In the genomic region with DNA sequence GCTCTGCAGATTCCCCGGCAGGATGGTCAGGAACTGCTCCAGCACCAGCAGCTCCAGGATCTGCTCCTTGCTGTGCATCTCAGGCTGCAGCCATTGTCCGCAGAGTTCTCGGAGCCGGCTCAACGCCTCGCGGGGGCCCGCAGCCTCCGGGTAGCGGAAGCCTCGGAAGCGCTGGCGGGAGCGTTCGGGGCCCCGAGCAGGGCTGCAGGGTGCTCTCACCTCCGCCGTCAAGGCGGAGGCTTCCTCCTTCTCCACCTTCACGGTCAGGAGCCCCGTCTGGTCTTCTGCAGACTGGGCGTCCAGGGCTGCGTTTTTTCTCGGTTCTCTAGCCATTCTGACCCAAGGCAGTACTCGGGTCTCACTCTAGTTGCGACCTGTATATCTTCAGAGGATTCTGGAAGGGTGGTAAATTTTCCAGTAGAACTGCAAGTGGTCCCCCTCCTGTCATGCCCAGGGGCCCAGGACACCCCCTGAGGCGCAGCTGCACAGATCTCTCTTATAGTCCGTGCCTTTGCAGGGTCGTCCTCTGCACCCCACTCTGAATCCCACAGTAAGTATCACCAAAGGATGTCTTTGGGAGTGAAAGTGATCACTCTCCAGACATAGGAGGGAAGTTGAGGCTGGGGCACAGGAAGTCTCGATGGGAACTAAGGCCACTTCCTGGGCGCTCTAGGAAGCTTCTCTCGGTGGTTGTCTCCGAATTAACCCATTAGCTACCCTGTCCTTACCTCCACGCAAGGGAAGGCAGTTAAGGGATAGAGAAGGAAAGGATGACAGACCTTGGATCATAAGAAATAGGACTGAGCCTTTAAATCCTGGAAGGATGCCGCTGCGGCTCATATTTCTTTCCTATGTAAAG, we compare ENCODE assay signal across 8 cellular contexts. TPM values are rescaled to one million over a fixed set of nuclear protein-coding genes. Genes with fewer than 3 reads are reported as not detected.
A peak's percentile ranks its signal among the peaks of the same experiment; 100 is the strongest.
DNase-seq lines count a peak whose midpoint lies in the region; ATAC-seq, FAIRE-seq and TF ChIP-seq lines count a peak whose summit lies in the region.

Gene ZKSCAN4 (minus strand): TSS at position 622 of the 859 bp plus-strand sequence. CDS start 289 bp downstream, at position 333.

- FAIRE-seq in A549 (lab: Jason Lieb, UNC), result no peak

- no peak for TF ChIP-seq EP300 in A549 (IDR thresholded peaks at IDR 0.05)

- CTCF ChIA-PET in A549 (lab: Yijun Ruan, JAX), result interaction anchor here (0.8 kb wide), 1 partner anchor 104 kb away, joined by 4 read pairs; no protein-coding TSS in a partner anchor

- peak within 1 kb of the TSS; percentile 75 to 91 for H3K27ac ChIP-seq in A549

- TF ChIP-seq CTCF in A549 (IDR thresholded peaks at IDR 0.05) (no peak), choroid plexus epithelial cell (conservative IDR thresholded peaks at IDR 0.05; ENCODE audit: low read depth, low read length) (no peak)

- H3K4me1 ChIP-seq in A549, result peaks cover 5% of the 10 kb centered on the region; the same call in 1 of the 3 replicates

- no peak for TF ChIP-seq RAD21 in A549 (conservative IDR thresholded peaks at IDR 0.05 in 1 of 2, IDR thresholded peaks at IDR 0.05 in 1 of 2)

- TF ChIP-seq POLR2A in A549 (IDR thresholded peaks at IDR 0.05; ENCODE audit: low read length), result no peak

- peak within 1 kb of the TSS; percentile 76 for H3K4me2 ChIP-seq in A549

- POLR2A ChIA-PET in A549 (lab: Yijun Ruan, JAX), result interaction anchor here (0.8 to 2.1 kb wide), 8 partner anchors 8 to 115 kb away, joined by 3 to 25 read pairs (median 5); partner anchors contain the start of genes PGBD1, ZKSCAN8, ZSCAN26 and ZSCAN31

- WGBS in A549 (ENCODE audit: missing lambda C conversion rate), result 0% methylated on average over 15 of the region's 36 CpGs

- H3K9me3 ChIP-seq in A549, result no peaks in the 10 kb centered on the region

- peak; percentile 64 to 90 for DNase-seq in A549 (ENCODE audit: low read depth in 1 of 2, low spot score in 1 of 2)
- DNase-seq in NCI-H446 (lab: John Stamatoyannopoulos, UW), result peak; percentile 68 to 86
- peak; percentile 61 for DNase-seq in activated CD4-positive, CD25-positive, alpha-beta regulatory T cell treated with anti-CD3 and anti-CD28 coated beads, Interleukin-2, amount 50 U/mL, for 72 hours
- peak; percentile 96 for DNase-seq in choroid plexus epithelial cell (ENCODE audit: low read depth)
- peak; percentile 92 for DNase-seq in kidney glomerular epithelial cell (lab: John Stamatoyannopoulos, UW)
- peak; percentile 56 to 79 for DNase-seq in stimulated activated CD4-positive, alpha-beta T cell treated with anti-CD3 and anti-CD28 coated beads, Interleukin-15, amount 100 ng/mL, for 48 hours (ENCODE audit: low read depth in 2 of 2)

- H3K4me3 ChIP-seq in A549 (peak within 1 kb of the TSS; percentile 86), choroid plexus epithelial cell (ENCODE audit: low read depth, low read length) (peak within 1 kb of the TSS; percentile 87)

- ATAC-seq in A549 (peak; percentile 98), GM18867 (IDR thresholded peaks at IDR 0.05; ENCODE audit: unreplicated experiment) (peak; percentile 85), HG03175 (IDR thresholded peaks at IDR 0.05; ENCODE audit: unreplicated experiment) (peak; percentile 77)

TF ChIP-seq in A549, 52 proteins besides CTCF, POLR2A, EP300 and RAD21:
- TF ChIP-seq FOXS1 (CRISPR knock-in tag; IDR thresholded peaks at IDR 0.05), result no peak
- peak; percentile 43; the same call in 1 of the 2 replicates for TF ChIP-seq PHF8 (IDR thresholded peaks at IDR 0.05; ENCODE audit: borderline replicate concordance, low read depth)
- TF ChIP-seq BHLHE40 (IDR thresholded peaks at IDR 0.05; ENCODE audit: low read depth, low read length), result no peak
- TF ChIP-seq ZFP36 (IDR thresholded peaks at IDR 0.05; ENCODE audit: borderline replicate concordance, partially characterized antibody), result no peak
- TF ChIP-seq, protein P1, sequence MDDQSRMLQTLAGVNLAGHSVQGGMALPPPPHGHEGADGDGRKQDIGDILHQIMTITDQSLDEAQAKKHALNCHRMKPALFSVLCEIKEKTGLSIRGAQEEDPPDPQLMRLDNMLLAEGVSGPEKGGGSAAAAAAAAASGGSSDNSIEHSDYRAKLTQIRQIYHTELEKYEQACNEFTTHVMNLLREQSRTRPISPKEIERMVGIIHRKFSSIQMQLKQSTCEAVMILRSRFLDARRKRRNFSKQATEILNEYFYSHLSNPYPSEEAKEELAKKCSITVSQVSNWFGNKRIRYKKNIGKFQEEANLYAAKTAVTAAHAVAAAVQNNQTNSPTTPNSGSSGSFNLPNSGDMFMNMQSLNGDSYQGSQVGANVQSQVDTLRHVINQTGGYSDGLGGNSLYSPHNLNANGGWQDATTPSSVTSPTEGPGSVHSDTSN (IDR thresholded peaks at IDR 0.05), result no peak
- TF ChIP-seq KDM5A (IDR thresholded peaks at IDR 0.05), result peak; percentile 77
- no peak for TF ChIP-seq NPAS2 (CRISPR knock-in tag; IDR thresholded peaks at IDR 0.05; ENCODE audit: borderline replicate concordance)
- TF ChIP-seq SREBF2 (IDR thresholded peaks at IDR 0.05), result no peak
- peak in 1 of 2 experiments; percentile 53; a peak in 1 of 5 replicates for TF ChIP-seq JUN (IDR thresholded peaks at IDR 0.05)
- TF ChIP-seq FOSB (CRISPR knock-in tag; IDR thresholded peaks at IDR 0.05), result no peak
- no peak for TF ChIP-seq TFCP2L1 (CRISPR knock-in tag; IDR thresholded peaks at IDR 0.05)
- TF ChIP-seq SMC3 (IDR thresholded peaks at IDR 0.05), result peak; percentile 20; the same call in 1 of the 3 replicates
- TF ChIP-seq, protein P2, sequence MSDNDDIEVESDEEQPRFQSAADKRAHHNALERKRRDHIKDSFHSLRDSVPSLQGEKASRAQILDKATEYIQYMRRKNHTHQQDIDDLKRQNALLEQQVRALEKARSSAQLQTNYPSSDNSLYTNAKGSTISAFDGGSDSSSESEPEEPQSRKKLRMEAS (IDR thresholded peaks at IDR 0.05), result peak; percentile 47; the same call in 1 of the 2 replicates
- TF ChIP-seq NR3C1 (IDR thresholded peaks at IDR 0.05), result no peak
- no peak for TF ChIP-seq CHD2 (IDR thresholded peaks at IDR 0.05; ENCODE audit: low read length, partially characterized antibody)
- no peak for TF ChIP-seq GATA3 (IDR thresholded peaks at IDR 0.05; ENCODE audit: borderline replicate concordance)
- TF ChIP-seq, protein P3, sequence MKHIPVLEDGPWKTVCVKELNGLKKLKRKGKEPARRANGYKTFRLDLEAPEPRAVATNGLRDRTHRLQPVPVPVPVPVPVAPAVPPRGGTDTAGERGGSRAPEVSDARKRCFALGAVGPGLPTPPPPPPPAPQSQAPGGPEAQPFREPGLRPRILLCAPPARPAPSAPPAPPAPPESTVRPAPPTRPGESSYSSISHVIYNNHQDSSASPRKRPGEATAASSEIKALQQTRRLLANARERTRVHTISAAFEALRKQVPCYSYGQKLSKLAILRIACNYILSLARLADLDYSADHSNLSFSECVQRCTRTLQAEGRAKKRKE (CRISPR knock-in tag; IDR thresholded peaks at IDR 0.05; ENCODE audit: low read depth), result no peak
- TF ChIP-seq HOXA7 (CRISPR knock-in tag; IDR thresholded peaks at IDR 0.05), result no peak

RNA-seq across cellular contexts. Expression of gene ZKSCAN4, which starts in this region (rescaled TPM):
- 2.3 TPM in 2 replicates for polyA plus RNA-seq in A549 (2011; rRNA removed)
- polyA plus RNA-seq in A549 (2012; cell fraction: cytosol; rRNA removed), result 0.81 and 1.0 TPM in 2 replicates
- 0.70 and 0.72 TPM in 2 replicates for polyA plus RNA-seq in A549 (2012; cell fraction: nucleus; rRNA removed)
- polyA plus RNA-seq in A549 (2017; fragmentation: RNase III; extraction: RNeasy Plus Mini Kit Qiagen cat#74134 plus additional on column Dnase treatment), result 1.7 to 2.1 TPM (median 1.8 TPM) in 3 replicates
- 1.7 and 1.9 TPM in 2 replicates for polyA minus RNA-seq in A549 (2011; rRNA and poly(A)+ RNA removed)

Comparison
In these comparisons a context has a peak if more than half of its experiments do, and no peak if none do; other contexts are left out.
1. Peak in every context shown above with its lines: DNase-seq, ATAC-seq, H3K4me3 ChIP-seq and H3K27ac ChIP-seq.